In the genomic region with DNA sequence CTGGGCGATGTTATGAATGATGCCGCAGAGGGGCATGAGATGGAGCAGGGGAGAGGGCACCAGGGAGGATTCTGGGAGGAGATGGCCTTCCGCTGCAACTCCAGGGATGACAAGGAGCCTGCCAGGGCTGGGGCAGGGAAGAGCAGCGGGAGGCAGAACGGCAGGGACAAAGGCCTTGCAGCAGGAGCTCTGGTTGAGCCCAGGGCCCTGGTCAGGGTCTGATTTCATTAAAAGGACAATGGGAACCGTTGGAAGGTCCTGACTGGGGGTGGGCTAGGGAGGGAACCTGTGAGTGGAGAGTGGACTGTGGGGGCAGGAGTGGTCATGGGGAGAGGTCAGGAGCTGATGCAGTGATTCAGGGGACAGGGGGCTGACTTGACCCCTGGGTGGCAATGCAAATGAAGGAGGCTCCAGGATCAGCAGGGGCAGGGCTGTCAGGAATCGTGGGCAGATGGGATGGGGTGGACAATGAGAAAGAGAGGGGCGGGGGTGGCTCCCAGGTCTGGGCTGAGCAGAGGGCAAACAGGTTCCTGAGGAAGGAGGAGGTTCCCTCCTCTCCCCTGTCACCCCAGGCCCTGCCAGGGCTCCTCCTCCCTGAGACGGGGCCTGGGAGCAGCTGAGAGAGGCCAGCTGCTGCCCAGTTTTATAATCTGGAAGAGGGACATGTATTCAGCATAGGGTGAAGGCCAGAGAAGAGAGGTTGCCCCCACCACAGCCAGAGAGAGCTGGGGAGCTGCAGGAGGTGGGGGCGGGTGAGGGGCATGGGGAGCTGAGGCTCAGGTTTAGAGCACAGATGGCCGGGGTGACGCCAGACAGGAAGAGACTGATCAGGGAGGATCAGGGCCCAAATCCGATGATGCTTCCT, we compare ENCODE assay signal across 2 cellular contexts.
TF ChIP-seq lines count a peak whose summit lies in the region.

No MANE protein-coding gene starts in this region.

TF ChIP-seq in SK-N-SH, 30 proteins besides CTCF, POLR2A, EP300 and RAD21 (continued from another document):
- TF ChIP-seq, protein P1, sequence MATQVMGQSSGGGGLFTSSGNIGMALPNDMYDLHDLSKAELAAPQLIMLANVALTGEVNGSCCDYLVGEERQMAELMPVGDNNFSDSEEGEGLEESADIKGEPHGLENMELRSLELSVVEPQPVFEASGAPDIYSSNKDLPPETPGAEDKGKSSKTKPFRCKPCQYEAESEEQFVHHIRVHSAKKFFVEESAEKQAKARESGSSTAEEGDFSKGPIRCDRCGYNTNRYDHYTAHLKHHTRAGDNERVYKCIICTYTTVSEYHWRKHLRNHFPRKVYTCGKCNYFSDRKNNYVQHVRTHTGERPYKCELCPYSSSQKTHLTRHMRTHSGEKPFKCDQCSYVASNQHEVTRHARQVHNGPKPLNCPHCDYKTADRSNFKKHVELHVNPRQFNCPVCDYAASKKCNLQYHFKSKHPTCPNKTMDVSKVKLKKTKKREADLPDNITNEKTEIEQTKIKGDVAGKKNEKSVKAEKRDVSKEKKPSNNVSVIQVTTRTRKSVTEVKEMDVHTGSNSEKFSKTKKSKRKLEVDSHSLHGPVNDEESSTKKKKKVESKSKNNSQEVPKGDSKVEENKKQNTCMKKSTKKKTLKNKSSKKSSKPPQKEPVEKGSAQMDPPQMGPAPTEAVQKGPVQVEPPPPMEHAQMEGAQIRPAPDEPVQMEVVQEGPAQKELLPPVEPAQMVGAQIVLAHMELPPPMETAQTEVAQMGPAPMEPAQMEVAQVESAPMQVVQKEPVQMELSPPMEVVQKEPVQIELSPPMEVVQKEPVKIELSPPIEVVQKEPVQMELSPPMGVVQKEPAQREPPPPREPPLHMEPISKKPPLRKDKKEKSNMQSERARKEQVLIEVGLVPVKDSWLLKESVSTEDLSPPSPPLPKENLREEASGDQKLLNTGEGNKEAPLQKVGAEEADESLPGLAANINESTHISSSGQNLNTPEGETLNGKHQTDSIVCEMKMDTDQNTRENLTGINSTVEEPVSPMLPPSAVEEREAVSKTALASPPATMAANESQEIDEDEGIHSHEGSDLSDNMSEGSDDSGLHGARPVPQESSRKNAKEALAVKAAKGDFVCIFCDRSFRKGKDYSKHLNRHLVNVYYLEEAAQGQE (IDR thresholded peaks at IDR 0.05; ENCODE audit: low read depth, low read length), result no peak
- no peak for TF ChIP-seq CHD2 (IDR thresholded peaks at IDR 0.05; ENCODE audit: low read length, partially characterized antibody)
- TF ChIP-seq RXRA (IDR thresholded peaks at IDR 0.05; ENCODE audit: borderline replicate concordance, low read depth), result no peak
- TF ChIP-seq, protein P2, sequence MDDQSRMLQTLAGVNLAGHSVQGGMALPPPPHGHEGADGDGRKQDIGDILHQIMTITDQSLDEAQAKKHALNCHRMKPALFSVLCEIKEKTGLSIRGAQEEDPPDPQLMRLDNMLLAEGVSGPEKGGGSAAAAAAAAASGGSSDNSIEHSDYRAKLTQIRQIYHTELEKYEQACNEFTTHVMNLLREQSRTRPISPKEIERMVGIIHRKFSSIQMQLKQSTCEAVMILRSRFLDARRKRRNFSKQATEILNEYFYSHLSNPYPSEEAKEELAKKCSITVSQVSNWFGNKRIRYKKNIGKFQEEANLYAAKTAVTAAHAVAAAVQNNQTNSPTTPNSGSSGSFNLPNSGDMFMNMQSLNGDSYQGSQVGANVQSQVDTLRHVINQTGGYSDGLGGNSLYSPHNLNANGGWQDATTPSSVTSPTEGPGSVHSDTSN (IDR thresholded peaks at IDR 0.05), result no peak
- TF ChIP-seq MEF2A (IDR thresholded peaks at IDR 0.05; ENCODE audit: borderline replicate concordance, low read depth), result no peak
- TF ChIP-seq, protein P3, sequence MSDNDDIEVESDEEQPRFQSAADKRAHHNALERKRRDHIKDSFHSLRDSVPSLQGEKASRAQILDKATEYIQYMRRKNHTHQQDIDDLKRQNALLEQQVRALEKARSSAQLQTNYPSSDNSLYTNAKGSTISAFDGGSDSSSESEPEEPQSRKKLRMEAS (IDR thresholded peaks at IDR 0.05; ENCODE audit: low read depth), result no peak
TF ChIP-seq in SK-N-SH: peak in this region for 0.

TF ChIP-seq in SK-N-SH treated with all-trans-retinoic acid at 6 μM for 48 hours, 23 proteins besides CTCF, POLR2A, EP300 and RAD21 (continued from another document):
- TF ChIP-seq, protein P4, sequence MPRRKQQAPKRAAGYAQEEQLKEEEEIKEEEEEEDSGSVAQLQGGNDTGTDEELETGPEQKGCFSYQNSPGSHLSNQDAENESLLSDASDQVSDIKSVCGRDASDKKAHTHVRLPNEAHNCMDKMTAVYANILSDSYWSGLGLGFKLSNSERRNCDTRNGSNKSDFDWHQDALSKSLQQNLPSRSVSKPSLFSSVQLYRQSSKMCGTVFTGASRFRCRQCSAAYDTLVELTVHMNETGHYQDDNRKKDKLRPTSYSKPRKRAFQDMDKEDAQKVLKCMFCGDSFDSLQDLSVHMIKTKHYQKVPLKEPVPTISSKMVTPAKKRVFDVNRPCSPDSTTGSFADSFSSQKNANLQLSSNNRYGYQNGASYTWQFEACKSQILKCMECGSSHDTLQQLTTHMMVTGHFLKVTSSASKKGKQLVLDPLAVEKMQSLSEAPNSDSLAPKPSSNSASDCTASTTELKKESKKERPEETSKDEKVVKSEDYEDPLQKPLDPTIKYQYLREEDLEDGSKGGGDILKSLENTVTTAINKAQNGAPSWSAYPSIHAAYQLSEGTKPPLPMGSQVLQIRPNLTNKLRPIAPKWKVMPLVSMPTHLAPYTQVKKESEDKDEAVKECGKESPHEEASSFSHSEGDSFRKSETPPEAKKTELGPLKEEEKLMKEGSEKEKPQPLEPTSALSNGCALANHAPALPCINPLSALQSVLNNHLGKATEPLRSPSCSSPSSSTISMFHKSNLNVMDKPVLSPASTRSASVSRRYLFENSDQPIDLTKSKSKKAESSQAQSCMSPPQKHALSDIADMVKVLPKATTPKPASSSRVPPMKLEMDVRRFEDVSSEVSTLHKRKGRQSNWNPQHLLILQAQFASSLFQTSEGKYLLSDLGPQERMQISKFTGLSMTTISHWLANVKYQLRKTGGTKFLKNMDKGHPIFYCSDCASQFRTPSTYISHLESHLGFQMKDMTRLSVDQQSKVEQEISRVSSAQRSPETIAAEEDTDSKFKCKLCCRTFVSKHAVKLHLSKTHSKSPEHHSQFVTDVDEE (CRISPR knock-in tag; IDR thresholded peaks at IDR 0.05), result no peak
- no peak for TF ChIP-seq TCF4 (CRISPR knock-in tag; IDR thresholded peaks at IDR 0.05; ENCODE audit: borderline replicate concordance)
- no peak for TF ChIP-seq ESRRG (CRISPR knock-in tag; IDR thresholded peaks at IDR 0.05)
- TF ChIP-seq OSR1 (CRISPR knock-in tag; IDR thresholded peaks at IDR 0.05), result no peak
- TF ChIP-seq, protein P5, sequence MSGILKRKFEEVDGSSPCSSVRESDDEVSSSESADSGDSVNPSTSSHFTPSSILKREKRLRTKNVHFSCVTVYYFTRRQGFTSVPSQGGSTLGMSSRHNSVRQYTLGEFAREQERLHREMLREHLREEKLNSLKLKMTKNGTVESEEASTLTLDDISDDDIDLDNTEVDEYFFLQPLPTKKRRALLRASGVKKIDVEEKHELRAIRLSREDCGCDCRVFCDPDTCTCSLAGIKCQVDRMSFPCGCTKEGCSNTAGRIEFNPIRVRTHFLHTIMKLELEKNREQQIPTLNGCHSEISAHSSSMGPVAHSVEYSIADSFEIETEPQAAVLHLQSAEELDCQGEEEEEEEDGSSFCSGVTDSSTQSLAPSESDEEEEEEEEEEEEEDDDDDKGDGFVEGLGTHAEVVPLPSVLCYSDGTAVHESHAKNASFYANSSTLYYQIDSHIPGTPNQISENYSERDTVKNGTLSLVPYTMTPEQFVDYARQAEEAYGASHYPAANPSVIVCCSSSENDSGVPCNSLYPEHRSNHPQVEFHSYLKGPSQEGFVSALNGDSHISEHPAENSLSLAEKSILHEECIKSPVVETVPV (CRISPR knock-in tag; IDR thresholded peaks at IDR 0.05), result no peak
- no peak for TF ChIP-seq ZFP3 (CRISPR knock-in tag; IDR thresholded peaks at IDR 0.05)
- TF ChIP-seq ARNTL (CRISPR knock-in tag; IDR thresholded peaks at IDR 0.05; ENCODE audit: borderline replicate concordance, low read depth), result no peak
- TF ChIP-seq BACH2 (CRISPR knock-in tag; IDR thresholded peaks at IDR 0.05; ENCODE audit: borderline replicate concordance), result no peak
- no peak for TF ChIP-seq GLIS3 (CRISPR knock-in tag; IDR thresholded peaks at IDR 0.05)
- TF ChIP-seq ISL1 (CRISPR knock-in tag; IDR thresholded peaks at IDR 0.05), result no peak
- TF ChIP-seq RARB (CRISPR knock-in tag; IDR thresholded peaks at IDR 0.05), result no peak
- no peak for TF ChIP-seq ZNF565 (CRISPR knock-in tag; conservative IDR thresholded peaks at IDR 0.05; ENCODE audit: low read depth)
- TF ChIP-seq SNAI2 (CRISPR knock-in tag; IDR thresholded peaks at IDR 0.05), result no peak
- no peak for TF ChIP-seq TOX (CRISPR knock-in tag; IDR thresholded peaks at IDR 0.05; ENCODE audit: borderline replicate concordance)
- TF ChIP-seq ZFP30 (CRISPR knock-in tag; IDR thresholded peaks at IDR 0.05), result no peak
- TF ChIP-seq ZNF70 (CRISPR knock-in tag; IDR thresholded peaks at IDR 0.05), result no peak
